20 cellular contexts compared by ENCODE assay signal in genomic region chr3:60366491-60366890, GRCh38.
"Had no signal": no experiment of that assay in that cellular context is flagged by ENCODE, and none has a peak within 500 bp of the region (broad histone marks: within the 10 kb centered on the region; RNA-seq: fewer than 3 reads in every experiment).

No MANE protein-coding gene starts in this region.

- H3K9me3 Mint-ChIP-seq: natural killer cell had no signal

- H3K36me3 ChIP-seq: pancreas, right lobe of liver, thoracic aorta, tibial nerve, upper lobe of left lung had no signal

- H3K9me3 ChIP-seq: pancreas, right lobe of liver, thoracic aorta, tibial nerve, upper lobe of left lung had no signal

- H3K27ac Mint-ChIP-seq: immature natural killer cell, memory B cell, natural killer cell had no signal

- H3K4me3 ChIP-seq: dorsolateral prefrontal cortex, lung, pancreas, right lobe of liver, thoracic aorta, tibial nerve, upper lobe of left lung had no signal

- H3K36me3 Mint-ChIP-seq: memory B cell, natural killer cell had no signal

- H3K27me3 ChIP-seq: dorsolateral prefrontal cortex, pancreas, right lobe of liver, tibial nerve, upper lobe of left lung had no signal

- ATAC-seq: left ventricle myocardium superior, natural killer cell, pancreas, right lobe of liver had no signal

- H3K4me1 ChIP-seq: pancreas, right lobe of liver, tibial nerve, upper lobe of left lung had no signal

- H3K4me3 Mint-ChIP-seq: immature natural killer cell, memory B cell, natural killer cell had no signal

- H3K27ac ChIP-seq: dorsolateral prefrontal cortex, pancreas, right lobe of liver, tibial nerve, upper lobe of left lung had no signal

- H3K4me1 Mint-ChIP-seq: immature natural killer cell, memory B cell had no signal

- DNase-seq: dorsolateral prefrontal cortex; effector CD4-positive, alpha-beta T cell; hypothalamus; immature natural killer cell; left ventricle myocardium superior; natural killer cell; pancreas; retina; right lobe of liver; small intestine; stimulated activated CD4-positive, alpha-beta T cell treated with anti-CD3 and anti-CD28 coated beads, Interleukin-12 subunit alpha, Interleukin-12 subunit beta, amount 100 ng/mL, for 4 hours; stimulated activated CD4-positive, alpha-beta T cell treated with anti-CD3 and anti-CD28 coated beads, Interleukin-1b, Interleukin-23, amount 100 ng/mL, for 48 hours; stimulated activated CD4-positive, alpha-beta T cell treated with anti-CD3 and anti-CD28 coated beads, Interleukin-4, amount 100 ng/mL, for 1 hour; stimulated activated CD8-positive, alpha-beta memory T cell treated with anti-CD3 and anti-CD28 coated beads, Interleukin-4, amount 100 ng/mL, for 48 hours; stimulated activated naive CD4-positive, alpha-beta T cell; upper lobe of left lung had no signal
